Comparison of ENCODE assay signal across 22 cellular contexts in genomic region chr20:23287366-23288190, GRCh38.
"Had no signal": no experiment of that assay in that cellular context is flagged by ENCODE, and none has a peak within 500 bp of the region (broad histone marks: within the 10 kb centered on the region; RNA-seq: fewer than 3 reads in every experiment).

No MANE protein-coding gene starts in this region.

- H3K36me3 ChIP-seq: esophagus muscularis mucosa, gastrocnemius medialis, heart right ventricle, neural progenitor cell, suprapubic skin, thyroid gland had no signal

- H3K4me1 Mint-ChIP-seq: central memory CD8-positive, alpha-beta T cell; immature natural killer cell; natural killer cell; stimulated activated effector memory CD8-positive, alpha-beta T cell treated with anti-CD3 and anti-CD28 coated beads, Interleukin-12 subunit alpha, Interleukin-12 subunit beta, amount 100 ng/mL, for 72 hours had no signal

- H3K4me3 Mint-ChIP-seq: central memory CD8-positive, alpha-beta T cell; immature natural killer cell; natural killer cell; neural progenitor cell; stimulated activated effector memory CD8-positive, alpha-beta T cell treated with anti-CD3 and anti-CD28 coated beads, Interleukin-12 subunit alpha, Interleukin-12 subunit beta, amount 100 ng/mL, for 72 hours; type B pancreatic cell had no signal

- H3K36me3 Mint-ChIP-seq: immature natural killer cell; natural killer cell; neural progenitor cell; stimulated activated effector memory CD8-positive, alpha-beta T cell treated with anti-CD3 and anti-CD28 coated beads, Interleukin-12 subunit alpha, Interleukin-12 subunit beta, amount 100 ng/mL, for 72 hours; type B pancreatic cell had no signal

- H3K27ac ChIP-seq: epithelial cell of prostate, esophagus muscularis mucosa, gastrocnemius medialis, heart right ventricle, neural progenitor cell, psoas muscle, suprapubic skin, thyroid gland had no signal

- H3K9ac ChIP-seq: neural progenitor cell had no signal

- DNase-seq: effector memory CD4-positive, alpha-beta T cell; gastrocnemius medialis; heart right ventricle; immature natural killer cell; left ventricle myocardium superior; natural killer cell; occipital lobe; psoas muscle; retina; small intestine; stimulated activated CD4-positive, alpha-beta T cell treated with anti-CD3 and anti-CD28 coated beads, Interleukin-2, amount 100 ng/mL, for 48 hours; stimulated activated CD8-positive, alpha-beta memory T cell treated with anti-CD3 and anti-CD28 coated beads, Interleukin-4, amount 100 ng/mL, for 48 hours; stimulated activated naive CD8-positive, alpha-beta T cell treated with anti-CD3 and anti-CD28 coated beads, Interleukin-15, Interleukin-2, amounts not matched to agents 100 U/mL and 50 U/mL, for 24 hours; thyroid gland had no signal

- H3K4me1 ChIP-seq: gastrocnemius medialis, psoas muscle, suprapubic skin, thyroid gland had no signal

- H3K4me3 ChIP-seq: esophagus muscularis mucosa, gastrocnemius medialis, heart right ventricle, lung, neural progenitor cell, psoas muscle, suprapubic skin, thyroid gland had no signal

- H3K27me3 ChIP-seq: gastrocnemius medialis, neural progenitor cell, suprapubic skin, thyroid gland had no signal

- H3K4me2 ChIP-seq: neural progenitor cell had no signal

- H2AFZ ChIP-seq: neural progenitor cell had no signal

- ATAC-seq: gastrocnemius medialis; heart right ventricle; left ventricle myocardium superior; natural killer cell; psoas muscle; stimulated activated naive CD8-positive, alpha-beta T cell treated with anti-CD3 and anti-CD28 coated beads, Interleukin-15, Interleukin-2, amounts not matched to agents 100 U/mL and 50 U/mL, for 24 hours had no signal

- H3K9me3 ChIP-seq: esophagus muscularis mucosa, gastrocnemius medialis, psoas muscle, suprapubic skin, thyroid gland had no signal

- H3K27ac Mint-ChIP-seq: immature natural killer cell; natural killer cell; neural progenitor cell; stimulated activated effector memory CD8-positive, alpha-beta T cell treated with anti-CD3 and anti-CD28 coated beads, Interleukin-12 subunit alpha, Interleukin-12 subunit beta, amount 100 ng/mL, for 72 hours; type B pancreatic cell had no signal

- H3K9me3 Mint-ChIP-seq: central memory CD8-positive, alpha-beta T cell; immature natural killer cell; natural killer cell; neural progenitor cell; stimulated activated effector memory CD8-positive, alpha-beta T cell treated with anti-CD3 and anti-CD28 coated beads, Interleukin-12 subunit alpha, Interleukin-12 subunit beta, amount 100 ng/mL, for 72 hours; type B pancreatic cell had no signal
